ENCODE assay signal across 1 cellular context in the genomic region with DNA sequence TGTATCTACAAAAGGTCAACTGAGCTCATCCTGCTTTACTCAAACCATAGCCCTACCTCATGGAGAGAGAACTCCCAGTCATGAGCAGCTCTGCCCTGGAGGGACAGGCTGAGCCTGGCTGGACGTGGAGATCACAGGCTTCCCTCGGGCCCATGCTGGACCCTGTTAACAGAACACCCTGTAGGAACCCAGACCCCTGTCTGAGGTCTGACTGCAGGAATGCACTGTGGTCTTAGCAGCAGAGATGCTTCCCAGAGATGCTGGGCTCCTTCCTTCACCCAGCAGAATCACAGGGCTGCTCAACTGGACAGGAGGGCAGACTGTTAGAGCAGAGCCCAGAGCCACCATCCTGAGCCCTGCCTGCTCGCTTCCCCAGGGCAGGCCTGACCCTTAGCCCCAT.
TF ChIP-seq lines count a peak whose summit lies in the region.

No MANE protein-coding gene starts in this region.

TF ChIP-seq in IMR-90, 13 proteins besides CTCF, POLR2A, EP300 and RAD21 (continued from another document):
- TF ChIP-seq, protein P1, sequence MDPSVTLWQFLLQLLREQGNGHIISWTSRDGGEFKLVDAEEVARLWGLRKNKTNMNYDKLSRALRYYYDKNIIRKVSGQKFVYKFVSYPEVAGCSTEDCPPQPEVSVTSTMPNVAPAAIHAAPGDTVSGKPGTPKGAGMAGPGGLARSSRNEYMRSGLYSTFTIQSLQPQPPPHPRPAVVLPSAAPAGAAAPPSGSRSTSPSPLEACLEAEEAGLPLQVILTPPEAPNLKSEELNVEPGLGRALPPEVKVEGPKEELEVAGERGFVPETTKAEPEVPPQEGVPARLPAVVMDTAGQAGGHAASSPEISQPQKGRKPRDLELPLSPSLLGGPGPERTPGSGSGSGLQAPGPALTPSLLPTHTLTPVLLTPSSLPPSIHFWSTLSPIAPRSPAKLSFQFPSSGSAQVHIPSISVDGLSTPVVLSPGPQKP (IDR thresholded peaks at IDR 0.05; ENCODE audit: borderline replicate concordance, low read depth, low read length): no peak
- no peak for TF ChIP-seq MXI1 (IDR thresholded peaks at IDR 0.05; ENCODE audit: borderline replicate concordance, low read depth, low read length)
TF ChIP-seq in IMR-90: peak in this region for 0.
